ENCODE assay signal across 9 cellular contexts in the genomic region with DNA sequence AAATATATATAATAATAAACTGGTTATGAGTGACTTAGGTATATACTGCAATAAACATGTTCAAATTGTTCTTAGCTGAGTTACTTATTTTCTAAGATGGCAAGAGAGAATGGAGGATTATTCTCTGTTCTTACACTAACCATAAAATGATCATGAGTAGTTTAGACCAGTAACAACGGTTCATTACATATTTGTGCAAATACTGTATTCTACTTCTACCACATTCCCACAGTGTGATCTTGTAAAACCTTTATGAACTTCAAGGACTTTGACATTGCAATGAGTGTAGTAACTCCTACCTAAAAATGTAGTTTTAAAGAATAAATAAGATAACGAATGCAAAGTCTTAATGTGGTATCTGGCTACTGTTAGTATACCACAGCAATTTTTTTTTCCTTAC.
"Had no signal": no experiment of that assay in that cellular context is flagged by ENCODE, and none has a peak within 500 bp of the region (broad histone marks: within the 10 kb centered on the region; RNA-seq: fewer than 3 reads in every experiment).

No MANE protein-coding gene starts in this region.

- H3K36me3 ChIP-seq: HAP-1 had no signal

- ATAC-seq: GM23338, HCT116 had no signal

- H3K4me1 ChIP-seq: HAP-1 had no signal

- H3K4me3 ChIP-seq: GM23248, GM23338, HAP-1 had no signal

- H3K9me3 ChIP-seq: HAP-1 had no signal

- DNase-seq: GM23248, GOT3, H7, H9, HCEC 1CT, HFFc6 had no signal
